In genomic region chr3:153980252-153980590, GRCh38 we compare ENCODE assay signal across 19 cellular contexts.
A peak's percentile ranks its signal among the peaks of the same experiment; 100 is the strongest.
DNase-seq lines count a peak whose midpoint lies in the region; ATAC-seq, FAIRE-seq and TF ChIP-seq lines count a peak whose summit lies in the region.
"Had no signal": no experiment of that assay in that cellular context is flagged by ENCODE, and none has a peak within 500 bp of the region (broad histone marks: within the 10 kb centered on the region; RNA-seq: fewer than 3 reads in every experiment).

No MANE protein-coding gene starts in this region.

- peak overlapping the region; percentile 39; the same call in 1 of the 2 replicates for H3K4me2 ChIP-seq in HepG2 (ENCODE audit: low read depth, low read length)
- H3K4me2 ChIP-seq in mammary epithelial cell (ENCODE audit: insufficient read depth, low read depth, low read length), result no peak overlapping the region

- no CpG with 5 or more reads among the region's 4 CpGs for WGBS in HepG2 (ENCODE audit: low lambda C conversion rate)
- WGBS in right lobe of liver (ENCODE audit: insufficient coverage, low coverage, low lambda C conversion rate, missing lambda C conversion rate), result 92% methylated on average over 2 of the region's 4 CpGs
- 21% methylated on average over 4 of the region's 4 CpGs for WGBS in mammary epithelial cell (ENCODE audit: low coverage, missing lambda C conversion rate)

- no peaks in the 10 kb centered on the region for H3K4me1 Mint-ChIP-seq in activated T-cell treated with anti-CD3 and anti-CD28 coated beads, Interleukin-2, amount 50 U/mL, for 4 hours (ENCODE audit: low read depth)

- TF ChIP-seq RAD21 in HepG2 (CRISPR knock-in tag; IDR thresholded peaks at IDR 0.05), result no peak

- intact Hi-C loops in HepG2 (cut with micrococcal nuclease; ENCODE audit: unreplicated experiment), result no loop called here
- intact Hi-C loops in right lobe of liver (cut with DNase I), result no loop called here
- intact Hi-C loops in mammary epithelial cell (cut with micrococcal nuclease), result no loop called here
- intact Hi-C loops in left colon (cut with DNase I, micrococcal nuclease), result no loop called here

- H2AFZ ChIP-seq in HepG2 (ENCODE audit: low read length), result no peak overlapping the region
- peak overlapping the region; percentile 97 for H2AFZ ChIP-seq in mammary epithelial cell (ENCODE audit: low read depth, low read length)

- H3K27me3 Mint-ChIP-seq in activated T-cell treated with anti-CD3 and anti-CD28 coated beads, Interleukin-2, amount 50 U/mL, for 4 hours (ENCODE audit: low read depth), result peaks cover 5% of the 10 kb centered on the region

- DNase-seq in HepG2 (ENCODE audit: low spot score) (no peak), right lobe of liver (no peak), mammary epithelial cell (peak; percentile 45), left colon (peak; percentile 62 to 77), NCI-H2171 treated with DMSO at 0.1 percent for 48 hours (lab: John Stamatoyannopoulos, UW) (no peak), T-helper 1 cell (no peak), NCI-H1436 treated with DMSO at 0.1 percent for 48 hours (lab: John Stamatoyannopoulos, UW) (no peak)
- no peak for DNase-seq in activated T-cell treated with anti-CD3 and anti-CD28 coated beads, Interleukin-2, amount 50 U/mL, for 4 hours
- DNase-seq: activated CD4-positive, alpha-beta T cell treated with anti-CD3 and anti-CD28 coated beads for 1 hour; activated effector memory CD4-positive, alpha-beta T cell treated with anti-CD3 and anti-CD28 coated beads, Interleukin-2, amount 50 U/mL, for 16 hours; amniotic stem cell; C1 segment of cervical spinal cord; foreskin fibroblast; naive thymus-derived CD4-positive, alpha-beta T cell; SIG-M5; T-helper 2 cell had no signal

- POLR2A ChIA-PET in HepG2 (lab: Yijun Ruan, JAX), result no interaction called here

- FAIRE-seq in HepG2 (lab: Jason Lieb, UNC), result no peak
- FAIRE-seq: H54 had no signal

- H3K9me3 ChIP-seq in HepG2 (ENCODE audit: low read length) (no peaks in the 10 kb centered on the region), right lobe of liver (no peaks in the 10 kb centered on the region), mammary epithelial cell (replicated peaks; ENCODE audit: insufficient read depth, low read length) (no peaks in the 10 kb centered on the region)
- H3K9me3 ChIP-seq: prostate gland, tibial nerve had no signal

- no peak overlapping the region for H3K4me3 Mint-ChIP-seq in activated T-cell treated with anti-CD3 and anti-CD28 coated beads, Interleukin-2, amount 50 U/mL, for 4 hours
- H3K4me3 Mint-ChIP-seq: naive thymus-derived CD4-positive, alpha-beta T cell had no signal

- 0 out of 2 replicates have a peak, but pooled peaks cover 9% of the 10 kb centered on the region for H3K4me1 ChIP-seq in HepG2 (ENCODE audit: insufficient read depth, low read length)
- H3K4me1 ChIP-seq in right lobe of liver, result no peaks in the 10 kb centered on the region
- H3K4me1 ChIP-seq in mammary epithelial cell (ENCODE audit: insufficient read depth, low read length), result peaks cover 6% of the 10 kb centered on the region
- H3K4me1 ChIP-seq: prostate gland had no signal

- in situ Hi-C loops in HepG2 (cut with HindIII; ENCODE audit: extremely low pct_ligation_motif_present, low pct_unique_long_range_greater_than_20kb) (no loop called here), mammary epithelial cell (cut with MboI; ENCODE audit: low sequenced_read_pairs in 2 of 2) (no loop called here)

- no peak overlapping the region for H3K9ac ChIP-seq in HepG2 (ENCODE audit: insufficient read depth, low read depth, low read length)
- H3K9ac ChIP-seq in mammary epithelial cell (ENCODE audit: insufficient read depth, low read length), result no peak overlapping the region

- H3K4me3 ChIP-seq in HepG2 (replicated peaks in 1 of 3; ENCODE audit: insufficient read depth in 1 of 3, low read depth in 2 of 3, low read length in 3 of 3) (no peak overlapping the region; a peak in 1 of 6 replicates), right lobe of liver (no peak overlapping the region), mammary epithelial cell (replicated peaks in 1 of 3; ENCODE audit: insufficient read depth in 1 of 3, low read depth in 2 of 3, low read length in 3 of 3) (no peak overlapping the region)
- H3K4me3 ChIP-seq: prostate gland, tibial nerve had no signal

- peak; percentile 62 for ATAC-seq in HepG2
- ATAC-seq in right lobe of liver, result no peak
- ATAC-seq in left colon, result peak; percentile 80
- ATAC-seq in activated T-cell treated with anti-CD3 and anti-CD28 coated beads, Interleukin-2, amount 50 U/mL, for 4 hours, result no peak
- ATAC-seq: naive thymus-derived CD4-positive, alpha-beta T cell had no signal

- H3K27me3 ChIP-seq in HepG2 (ENCODE audit: control insufficient read depth in 1 of 2, insufficient read depth in 2 of 2, low read length in 2 of 2), result no peaks in the 10 kb centered on the region
- H3K27me3 ChIP-seq in right lobe of liver, result no peaks in the 10 kb centered on the region
- H3K27me3 ChIP-seq in mammary epithelial cell (ENCODE audit: insufficient read depth, low read length), result no peaks in the 10 kb centered on the region
- H3K27me3 ChIP-seq: tibial nerve had no signal

- CTCF ChIA-PET in HepG2 (lab: Yijun Ruan, JAX; ENCODE audit: low intra/inter-chr PET ratio, low total read pairs), result no interaction called here
- CTCF ChIA-PET in mammary epithelial cell (lab: Charles Lee; ENCODE audit: low non-redundant PET), result no interaction called here

- H3K36me3 ChIP-seq in HepG2 (replicated peaks in 1 of 2; ENCODE audit: control insufficient read depth in 1 of 2, insufficient read depth in 2 of 2, low read length in 2 of 2) (no peaks in the 10 kb centered on the region), right lobe of liver (no peaks in the 10 kb centered on the region), mammary epithelial cell (ENCODE audit: insufficient read depth, low read length) (no peaks in the 10 kb centered on the region)
- H3K36me3 ChIP-seq: prostate gland, tibial nerve had no signal

- no peaks in the 10 kb centered on the region for H3K36me3 Mint-ChIP-seq in activated T-cell treated with anti-CD3 and anti-CD28 coated beads, Interleukin-2, amount 50 U/mL, for 4 hours (ENCODE audit: insufficient read depth)
- H3K36me3 Mint-ChIP-seq: naive thymus-derived CD4-positive, alpha-beta T cell had no signal

- BruUV-seq in HepG2 (replicated peaks; lab: Mats Ljungman, UMichigan) (no TSS peak), mammary epithelial cell (replicated peaks; lab: Mats Ljungman, UMichigan) (no TSS peak)

- TF ChIP-seq EP300 in HepG2 (IDR thresholded peaks at IDR 0.05; ENCODE audit: low read depth in 2 of 2, low read length in 2 of 2), result no peak
- TF ChIP-seq EP300 in HepG2 (CRISPR knock-in tag; IDR thresholded peaks at IDR 0.05; ENCODE audit: borderline replicate concordance), result no peak

- dilution Hi-C loops in mammary epithelial cell (cut with HindIII; ENCODE audit: low sequenced_read_pairs), result no loop called here

- no peaks in the 10 kb centered on the region for H3K9me3 Mint-ChIP-seq in activated T-cell treated with anti-CD3 and anti-CD28 coated beads, Interleukin-2, amount 50 U/mL, for 4 hours

- H3K27ac ChIP-seq in HepG2 (ENCODE audit: extremely low read length, insufficient read depth, low read length) (no peak overlapping the region), right lobe of liver (no peak overlapping the region), mammary epithelial cell (ENCODE audit: insufficient read depth, low read depth, low read length) (no peak overlapping the region)
- H3K27ac ChIP-seq: prostate gland, tibial nerve had no signal

- TF ChIP-seq POLR2A in HepG2 (IDR thresholded peaks at IDR 0.05; ENCODE audit: insufficient read depth in 1 of 2, low read depth in 2 of 2, low read length in 2 of 2), result no peak
- no peak for TF ChIP-seq POLR2A in right lobe of liver (IDR thresholded peaks at IDR 0.05)

- H3K79me2 ChIP-seq in HepG2 (ENCODE audit: insufficient read depth, low read length) (no peaks in the 10 kb centered on the region), mammary epithelial cell (ENCODE audit: insufficient read depth, low read length) (no peaks in the 10 kb centered on the region)

- H4K20me1 ChIP-seq in HepG2 (ENCODE audit: insufficient read depth, low read length), result no peaks in the 10 kb centered on the region
- no peaks in the 10 kb centered on the region for H4K20me1 ChIP-seq in mammary epithelial cell (ENCODE audit: insufficient read depth, low read length)

- TF ChIP-seq CTCF in HepG2 (CRISPR knock-in tag; IDR thresholded peaks at IDR 0.05) (no peak), right lobe of liver (IDR thresholded peaks at IDR 0.05) (no peak), mammary epithelial cell (conservative IDR thresholded peaks at IDR 0.05 in 1 of 2, IDR thresholded peaks at IDR 0.05 in 1 of 2; ENCODE audit: extremely low read depth in 1 of 2, insufficient read depth in 1 of 2, low read depth in 1 of 2, low read length in 2 of 2) (no peak)

TF ChIP-seq in HepG2, 621 proteins besides CTCF, POLR2A, EP300 and RAD21:
- TF ChIP-seq MAFG (CRISPR knock-in tag; IDR thresholded peaks at IDR 0.05) (0 out of 2 replicates have a peak, but pooled peaks have one; percentile 19), ZMYM4 (CRISPR knock-in tag; IDR thresholded peaks at IDR 0.05) (no peak), FOSL2 (CRISPR knock-in tag; IDR thresholded peaks at IDR 0.05) (peak; percentile 46)

Comparison
In these comparisons a context has a peak if more than half of its experiments do, and no peak if none do; other contexts are left out.
1. ATAC-seq: peak in HepG2 (single experiment) and left colon (single experiment); none in right lobe of liver (0 of 4) and activated T-cell treated with anti-CD3 and anti-CD28 coated beads, Interleukin-2, amount 50 U/mL, for 4 hours (0 of 2).
2. DNase-seq: peak in mammary epithelial cell (single experiment) and left colon (2 of 2); none in HepG2 (single experiment), right lobe of liver (0 of 3), activated T-cell treated with anti-CD3 and anti-CD28 coated beads, Interleukin-2, amount 50 U/mL, for 4 hours (single experiment), NCI-H2171 treated with DMSO at 0.1 percent for 48 hours (single experiment), T-helper 1 cell (0 of 5) and NCI-H1436 treated with DMSO at 0.1 percent for 48 hours (single experiment).